In the genomic region with DNA sequence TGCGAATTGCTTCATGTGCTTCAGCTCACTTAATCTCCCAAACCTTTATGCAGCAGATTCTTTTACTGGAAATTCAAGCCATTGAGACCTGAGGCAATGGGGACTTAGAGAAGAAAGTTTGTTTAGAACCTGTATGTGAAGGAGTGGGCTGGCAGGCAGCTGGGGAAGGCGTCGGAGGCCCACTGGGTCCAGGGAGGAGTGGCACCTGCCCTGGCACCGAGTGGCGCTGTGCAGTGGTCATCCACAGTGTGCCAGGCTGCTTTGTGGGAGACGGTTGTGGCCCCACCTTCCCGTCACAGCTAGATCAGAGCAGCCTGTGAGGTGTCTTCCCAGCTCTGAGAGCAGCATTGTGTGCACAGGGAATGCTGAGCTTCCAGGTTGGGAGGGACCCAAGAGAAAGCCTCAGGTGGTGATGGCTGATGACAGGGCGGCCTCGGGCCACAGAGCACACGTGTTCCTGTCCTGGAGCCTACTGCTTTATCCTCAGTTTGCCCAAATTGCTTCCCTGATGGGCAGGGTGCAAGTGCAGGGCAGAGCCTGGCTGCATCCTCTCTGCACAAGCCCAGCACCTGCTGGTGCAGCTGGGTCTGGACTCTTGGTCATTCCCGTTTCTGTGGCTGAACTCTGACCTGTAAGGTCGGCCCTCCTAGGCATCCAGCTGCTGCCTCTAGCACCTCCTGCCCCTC, we compare ENCODE assay signal across 29 cellular contexts.
DNase-seq lines count a peak whose midpoint lies in the region; ATAC-seq and TF ChIP-seq lines count a peak whose summit lies in the region.
"Had no signal": no experiment of that assay in that cellular context is flagged by ENCODE, and none has a peak within 500 bp of the region (broad histone marks: within the 10 kb centered on the region; RNA-seq: fewer than 3 reads in every experiment).

No MANE protein-coding gene starts in this region.

- no peaks in the 10 kb centered on the region for H3K4me1 Mint-ChIP-seq in activated naive CD8-positive, alpha-beta T cell treated with anti-CD3 and anti-CD28 coated beads, Interleukin-2, amount 10 ng/mL, durations not matched to agents 7 days and 5 days
- no peaks in the 10 kb centered on the region for H3K4me1 Mint-ChIP-seq in activated naive CD8-positive, alpha-beta T cell treated with anti-CD3 and anti-CD28 coated beads, Interleukin-2, amount 50 U/mL, for 24 hours
- H3K4me1 Mint-ChIP-seq in osteocyte (ENCODE audit: unreplicated experiment): no peaks in the 10 kb centered on the region
- H3K4me1 Mint-ChIP-seq: activated CD4-positive, alpha-beta T cell treated with anti-CD3 and anti-CD28 coated beads, Interleukin-2, amount 10 ng/mL, durations not matched to agents 7 days and 5 days; T-cell had no signal

- H3K27me3 ChIP-seq in aorta (ENCODE audit: control insufficient read depth in 1 of 2, insufficient read depth in 2 of 2, low read length in 1 of 2): no peaks in the 10 kb centered on the region
- H3K27me3 ChIP-seq in effector memory CD4-positive, alpha-beta T cell (replicated peaks; ENCODE audit: control insufficient read depth, insufficient read depth, low read length, poor library complexity, severe bottlenecking): no peaks in the 10 kb centered on the region
- H3K27me3 ChIP-seq: SJSA1, uterus had no signal

- no peaks in the 10 kb centered on the region for H3K36me3 ChIP-seq in aorta (ENCODE audit: control insufficient read depth in 1 of 2, insufficient read depth in 2 of 2, low read length in 1 of 2)
- H3K36me3 ChIP-seq in effector memory CD4-positive, alpha-beta T cell (ENCODE audit: control insufficient read depth, insufficient read depth, low read length): no peaks in the 10 kb centered on the region
- H3K36me3 ChIP-seq: heart right ventricle, lower lobe of right lung, SJSA1, suprapubic skin, uterus had no signal

- H3K36me3 Mint-ChIP-seq in activated naive CD8-positive, alpha-beta T cell treated with anti-CD3 and anti-CD28 coated beads, Interleukin-2, amount 10 ng/mL, durations not matched to agents 7 days and 5 days: no peaks in the 10 kb centered on the region
- H3K36me3 Mint-ChIP-seq in activated naive CD8-positive, alpha-beta T cell treated with anti-CD3 and anti-CD28 coated beads, Interleukin-2, amount 50 U/mL, for 24 hours (ENCODE audit: low read depth): no peaks in the 10 kb centered on the region
- no peaks in the 10 kb centered on the region for H3K36me3 Mint-ChIP-seq in osteocyte (ENCODE audit: unreplicated experiment)
- H3K36me3 Mint-ChIP-seq: activated naive CD4-positive, alpha-beta T cell treated with anti-CD3 and anti-CD28 coated beads, Interleukin-2, amount 50 U/mL, for 72 hours; naive B cell; T-cell had no signal

- H3K27ac Mint-ChIP-seq in activated naive CD8-positive, alpha-beta T cell treated with anti-CD3 and anti-CD28 coated beads, Interleukin-2, amount 10 ng/mL, durations not matched to agents 7 days and 5 days: no peak overlapping the region
- no peak overlapping the region for H3K27ac Mint-ChIP-seq in activated naive CD8-positive, alpha-beta T cell treated with anti-CD3 and anti-CD28 coated beads, Interleukin-2, amount 50 U/mL, for 24 hours
- no peak overlapping the region for H3K27ac Mint-ChIP-seq in osteocyte (ENCODE audit: unreplicated experiment)
- H3K27ac Mint-ChIP-seq: activated CD4-positive, alpha-beta T cell treated with anti-CD3 and anti-CD28 coated beads, Interleukin-2, amount 10 ng/mL, durations not matched to agents 7 days and 5 days; activated naive CD4-positive, alpha-beta T cell treated with anti-CD3 and anti-CD28 coated beads, Interleukin-2, amount 50 U/mL, for 72 hours; CD4-positive, alpha-beta T cell; T-cell had no signal

- H3K4me3 ChIP-seq in aorta (ENCODE audit: low read length in 2 of 2): no peak overlapping the region
- no peak overlapping the region for H3K4me3 ChIP-seq in effector memory CD4-positive, alpha-beta T cell (ENCODE audit: insufficient read depth, low read depth, low read length, poor library complexity, severe bottlenecking)
- H3K4me3 ChIP-seq: heart right ventricle, lower lobe of right lung, SJSA1, suprapubic skin, uterus had no signal

- H3K4me1 ChIP-seq in aorta (ENCODE audit: control insufficient read depth in 1 of 2, insufficient read depth in 2 of 2, low read length in 2 of 2): no peaks in the 10 kb centered on the region
- H3K4me1 ChIP-seq in effector memory CD4-positive, alpha-beta T cell (ENCODE audit: control insufficient read depth, insufficient read depth, low read length, poor library complexity, severe bottlenecking): no peaks in the 10 kb centered on the region
- H3K4me1 ChIP-seq: heart right ventricle, lower lobe of right lung, SJSA1, suprapubic skin, uterus had no signal

- 79 to 84% methylated on average over 12 of the region's 12 CpGs for WGBS in aorta, 2 donors

- ATAC-seq in activated naive CD8-positive, alpha-beta T cell treated with anti-CD3 and anti-CD28 coated beads, Interleukin-2, amount 10 ng/mL, durations not matched to agents 7 days and 5 days (ENCODE audit: low read depth): no peak
- no peak for ATAC-seq in activated naive CD8-positive, alpha-beta T cell treated with anti-CD3 and anti-CD28 coated beads, Interleukin-2, amount 50 U/mL, for 24 hours
- peak; percentile 42 for ATAC-seq in aorta (ENCODE audit: low FRiP score)
- ATAC-seq: heart right ventricle, lower lobe of right lung, T-cell had no signal

- no peak for TF ChIP-seq CTCF in osteocyte (IDR thresholded peaks at IDR 0.05)

- H3K27ac ChIP-seq in cingulate gyrus (ENCODE audit: low read depth, low read length) (peak overlapping the region; percentile 29), aorta (ENCODE audit: low read depth in 1 of 2, low read length in 2 of 2) (no peak overlapping the region)
- no peak overlapping the region for H3K27ac ChIP-seq in effector memory CD4-positive, alpha-beta T cell (ENCODE audit: insufficient read depth, low read length, poor library complexity, severe bottlenecking)
- H3K27ac ChIP-seq: heart right ventricle, lower lobe of right lung, RWPE1, SJSA1, suprapubic skin, uterus had no signal

- POLR2A ChIA-PET in activated naive CD8-positive, alpha-beta T cell treated with anti-CD3 and anti-CD28 coated beads, Interleukin-2, amount 10 ng/mL, durations not matched to agents 7 days and 5 days (lab: Charles Lee): no interaction called here

- H3K4me3 Mint-ChIP-seq in activated naive CD8-positive, alpha-beta T cell treated with anti-CD3 and anti-CD28 coated beads, Interleukin-2, amount 10 ng/mL, durations not matched to agents 7 days and 5 days: no peak overlapping the region
- no peak overlapping the region for H3K4me3 Mint-ChIP-seq in activated naive CD8-positive, alpha-beta T cell treated with anti-CD3 and anti-CD28 coated beads, Interleukin-2, amount 50 U/mL, for 24 hours
- no peak overlapping the region for H3K4me3 Mint-ChIP-seq in osteocyte (ENCODE audit: unreplicated experiment)
- H3K4me3 Mint-ChIP-seq: activated CD4-positive, alpha-beta T cell treated with anti-CD3 and anti-CD28 coated beads, Interleukin-2, amount 10 ng/mL, durations not matched to agents 7 days and 5 days; CD4-positive, alpha-beta T cell; naive B cell; T-cell had no signal

- H3K27me3 Mint-ChIP-seq in activated naive CD8-positive, alpha-beta T cell treated with anti-CD3 and anti-CD28 coated beads, Interleukin-2, amount 10 ng/mL, durations not matched to agents 7 days and 5 days: peaks cover 9% of the 10 kb centered on the region
- peaks cover 5% of the 10 kb centered on the region for H3K27me3 Mint-ChIP-seq in activated naive CD8-positive, alpha-beta T cell treated with anti-CD3 and anti-CD28 coated beads, Interleukin-2, amount 50 U/mL, for 24 hours
- no peaks in the 10 kb centered on the region for H3K27me3 Mint-ChIP-seq in osteocyte (ENCODE audit: unreplicated experiment)
- H3K27me3 Mint-ChIP-seq: activated CD4-positive, alpha-beta T cell treated with anti-CD3 and anti-CD28 coated beads, Interleukin-2, amount 10 ng/mL, durations not matched to agents 7 days and 5 days had no signal

- no peaks in the 10 kb centered on the region for H3K9me3 ChIP-seq in aorta (ENCODE audit: control insufficient read depth, low read length)
- H3K9me3 ChIP-seq in effector memory CD4-positive, alpha-beta T cell (ENCODE audit: control insufficient read depth, low read length): no peaks in the 10 kb centered on the region
- H3K9me3 ChIP-seq: heart right ventricle, lower lobe of right lung, SJSA1, suprapubic skin, uterus had no signal

- intact Hi-C loops in aorta (cut with DNase I): no loop called here

- peak; percentile 7 for DNase-seq in activated naive CD8-positive, alpha-beta T cell treated with anti-CD3 and anti-CD28 coated beads, Interleukin-2, amount 10 ng/mL, durations not matched to agents 7 days and 5 days
- DNase-seq in activated naive CD8-positive, alpha-beta T cell treated with anti-CD3 and anti-CD28 coated beads, Interleukin-2, amount 50 U/mL, for 24 hours: no peak
- peak; percentile 79 for DNase-seq in osteocyte (ENCODE audit: extremely low spot score, unreplicated experiment)
- peak; percentile 29 to 62 for DNase-seq in aorta
- no peak for DNase-seq in DMS53 (lab: John Stamatoyannopoulos, UW)
- no peak for DNase-seq in effector memory CD4-positive, alpha-beta T cell
- no peak for DNase-seq in NCI-H446 treated with DMSO at 0.1 percent for 48 hours (lab: John Stamatoyannopoulos, UW)
- DNase-seq: activated CD4-positive, alpha-beta T cell treated with anti-CD3 and anti-CD28 coated beads, Interleukin-2, amount 10 ng/mL, durations not matched to agents 7 days and 5 days; AML-193; dermis blood vessel endothelial cell; foreskin melanocyte; heart right ventricle; KG1; midbrain; naive B cell; NCI-H1092 treated with DMSO at 0.1 percent for 48 hours; NCI-H1930; NCI-H524 treated with DMSO at 0.1 percent for 48 hours; OCI-M1; stimulated activated naive CD4-positive, alpha-beta T cell; uterus had no signal

- H3K9me3 Mint-ChIP-seq in activated naive CD8-positive, alpha-beta T cell treated with anti-CD3 and anti-CD28 coated beads, Interleukin-2, amount 10 ng/mL, durations not matched to agents 7 days and 5 days: no peaks in the 10 kb centered on the region
- H3K9me3 Mint-ChIP-seq in activated naive CD8-positive, alpha-beta T cell treated with anti-CD3 and anti-CD28 coated beads, Interleukin-2, amount 50 U/mL, for 24 hours: no peaks in the 10 kb centered on the region
- H3K9me3 Mint-ChIP-seq in osteocyte (ENCODE audit: unreplicated experiment): no peaks in the 10 kb centered on the region
- H3K9me3 Mint-ChIP-seq: activated CD4-positive, alpha-beta T cell treated with anti-CD3 and anti-CD28 coated beads, Interleukin-2, amount 10 ng/mL, durations not matched to agents 7 days and 5 days; activated naive CD4-positive, alpha-beta T cell treated with anti-CD3 and anti-CD28 coated beads, Interleukin-2, amount 50 U/mL, for 72 hours; CD4-positive, alpha-beta T cell; T-cell had no signal

Comparison
In these comparisons a context has a peak if more than half of its experiments do, and no peak if none do; other contexts are left out.
1. DNase-seq: peak in activated naive CD8-positive, alpha-beta T cell treated with anti-CD3 and anti-CD28 coated beads, Interleukin-2, amount 10 ng/mL, durations not matched to agents 7 days and 5 days (single experiment), osteocyte (single experiment) and aorta (2 of 2); none in activated naive CD8-positive, alpha-beta T cell treated with anti-CD3 and anti-CD28 coated beads, Interleukin-2, amount 50 U/mL, for 24 hours (single experiment), DMS53 (single experiment), effector memory CD4-positive, alpha-beta T cell (0 of 3) and NCI-H446 treated with DMSO at 0.1 percent for 48 hours (single experiment).